Comparison of ENCODE assay signal across 26 cellular contexts in genomic region chr2:151361674-151362380, GRCh38. TPM values are rescaled to one million over a fixed set of nuclear protein-coding genes. Genes with fewer than 3 reads are reported as not detected.
DNase-seq lines count a peak whose midpoint lies in the region; ATAC-seq and TF ChIP-seq lines count a peak whose summit lies in the region.
"Had no signal": no experiment of that assay in that cellular context is flagged by ENCODE, and none has a peak within 500 bp of the region (broad histone marks: within the 10 kb centered on the region; RNA-seq: fewer than 3 reads in every experiment).

No MANE protein-coding gene starts in this region.

- H3K4me3 ChIP-seq in ACC112 (ENCODE audit: low read depth, low read length) = no peak overlapping the region
- no peak overlapping the region for H3K4me3 ChIP-seq in HCT116 (replicated peaks in 1 of 2; ENCODE audit: low read depth in 1 of 2, low read length in 2 of 2)
- H3K4me3 ChIP-seq: breast epithelium, colonic mucosa, GM23338, psoas muscle, upper lobe of right lung had no signal

- H3K4me1 ChIP-seq in ACC112 (ENCODE audit: control insufficient read depth, insufficient read depth, low read length, unreplicated experiment) (peaks cover 10% of the 10 kb centered on the region), HCT116 (ENCODE audit: control insufficient read depth in 1 of 2, insufficient read depth in 2 of 2, low read length in 2 of 2) (no peaks in the 10 kb centered on the region)
- H3K4me1 ChIP-seq: colonic mucosa, psoas muscle, upper lobe of right lung had no signal

- H2AFZ ChIP-seq in ACC112 (ENCODE audit: low read length, unreplicated experiment) = no peak overlapping the region
- peak overlapping the region; percentile 78 for H2AFZ ChIP-seq in HCT116 (ENCODE audit: low read depth, low read length, poor library complexity, severe bottlenecking)
- H2AFZ ChIP-seq: GM23338 had no signal

- DNase-seq in HCT116 (ENCODE audit: low read depth, low spot score) (no peak), caudate nucleus (lab: John Stamatoyannopoulos, UW) (no peak), kidney glomerular epithelial cell (lab: John Stamatoyannopoulos, UW) (peak; percentile 73), NCI-H1694 (lab: John Stamatoyannopoulos, UW) (no peak), KG1 (lab: John Stamatoyannopoulos, UW) (no peak), NCI-H1092 treated with DMSO at 0.1 percent for 48 hours (lab: John Stamatoyannopoulos, UW) (no peak), NCI-H226 (no peak)
- DNase-seq: activated CD4-positive, alpha-beta T cell treated with anti-CD3 and anti-CD28 coated beads for 48 hours; activated naive CD4-positive, alpha-beta T cell treated with Interleukin-2 at 50 U/mL for 16 hours; activated T-cell treated with anti-CD3 and anti-CD28 coated beads, Interleukin-2, amount 50 U/mL, for 4 hours; C1 segment of cervical spinal cord; Calu3; colonic mucosa; DND-41; effector memory CD4-positive, alpha-beta T cell; left cardiac atrium; NCI-H146; NCI-H526 treated with DMSO at 0.1 percent for 48 hours; psoas muscle; RPMI8226; upper lobe of right lung had no signal

- no peak for TF ChIP-seq RAD21 in HCT116 (IDR thresholded peaks at IDR 0.05; ENCODE audit: low read depth)

- no peaks in the 10 kb centered on the region for H3K27me3 ChIP-seq in ACC112 (ENCODE audit: insufficient read depth, low read length)
- H3K27me3 ChIP-seq in HCT116 (ENCODE audit: insufficient read depth, low read length) = no peaks in the 10 kb centered on the region
- H3K27me3 ChIP-seq: breast epithelium, colonic mucosa, upper lobe of right lung had no signal

- H3K4me2 ChIP-seq in HCT116 (ENCODE audit: low read length) = no peak overlapping the region
- H3K4me2 ChIP-seq: GM23338 had no signal

- RAD21 ChIA-PET in HCT116 (lab: Charles Lee; ENCODE audit: low non-redundant PET in 1 of 2, low total read pairs in 2 of 2, uncharacterized antibody in 2 of 2, unreplicated experiment in 2 of 2) = no interaction called here

- H4K20me1 ChIP-seq in HCT116 (ENCODE audit: insufficient read depth) = no peaks in the 10 kb centered on the region

- no peaks in the 10 kb centered on the region; the same call in 1 of the 2 replicates for H3K36me3 ChIP-seq in ACC112 (ENCODE audit: insufficient read depth, low read length)
- no peaks in the 10 kb centered on the region for H3K36me3 ChIP-seq in HCT116 (ENCODE audit: control insufficient read depth in 1 of 2, insufficient read depth in 2 of 2, low read length in 2 of 2)
- H3K36me3 ChIP-seq: breast epithelium, colonic mucosa, upper lobe of right lung had no signal

- intact Hi-C loops in HCT116 (cut with micrococcal nuclease) = no loop called here

- POLR2A ChIA-PET in HCT116 (lab: Charles Lee) = interaction anchor here (0.7 kb wide), 1 partner anchor 31 kb away, joined by 3 read pairs; no protein-coding TSS in a partner anchor

- no TSS peak for BruUV-seq in HCT116 (replicated peaks; lab: Mats Ljungman, UMichigan)

- H3K79me2 ChIP-seq in ACC112 (ENCODE audit: control insufficient read depth, insufficient read depth, low read length, unreplicated experiment) (peaks cover 12% of the 10 kb centered on the region), HCT116 (ENCODE audit: insufficient read depth, low read length) (no peaks in the 10 kb centered on the region)

- no peak for TF ChIP-seq CTCF in HCT116 (IDR thresholded peaks at IDR 0.05 in 2 of 3, conservative IDR thresholded peaks at IDR 0.05 in 1 of 3; ENCODE audit: borderline replicate concordance in 1 of 3, insufficient read depth in 1 of 3, low read depth in 2 of 3, low read length in 2 of 3)

- no peak overlapping the region for H3K9ac ChIP-seq in HCT116 (ENCODE audit: low read length)

- no peaks in the 10 kb centered on the region for H3K9me3 ChIP-seq in HCT116 (ENCODE audit: control insufficient read depth in 1 of 2, insufficient read depth in 1 of 2, low read depth in 1 of 2, low read length in 2 of 2)
- H3K9me3 ChIP-seq: breast epithelium, colonic mucosa, psoas muscle, upper lobe of right lung had no signal

- ATAC-seq in HCT116 = no peak
- ATAC-seq: activated T-cell treated with anti-CD3 and anti-CD28 coated beads, Interleukin-2, amount 50 U/mL, for 4 hours; esophagus mucosa; GM23338; left cardiac atrium; psoas muscle; upper lobe of right lung had no signal

- H3K27ac ChIP-seq in ACC112 (ENCODE audit: low read depth, low read length) (peak overlapping the region; percentile 54), HCT116 (ENCODE audit: low read depth, low read length) (no peak overlapping the region), caudate nucleus (ENCODE audit: low read depth, low read length) (peak overlapping the region; percentile 1)
- H3K27ac ChIP-seq: breast epithelium, colonic mucosa, psoas muscle, upper lobe of right lung had no signal

- CTCF ChIA-PET in HCT116 (lab: Charles Lee) = interaction anchor here (0.7 kb wide), 1 partner anchor 23 kb away, joined by 3 read pairs; no protein-coding TSS in a partner anchor

- H3K9me2 ChIP-seq in HCT116 (ENCODE audit: insufficient read depth) = no peaks in the 10 kb centered on the region; the same call in none of the 2 replicates

- no peak for TF ChIP-seq POLR2A in HCT116 (IDR thresholded peaks at IDR 0.05; ENCODE audit: borderline replicate concordance, extremely low read depth, insufficient read depth, insufficient read length)

TF ChIP-seq in HCT116, 20 proteins besides CTCF, POLR2A, EP300 and RAD21:
- TF ChIP-seq MAX (IDR thresholded peaks at IDR 0.05) (no peak), ZFX (IDR thresholded peaks at IDR 0.05) (no peak), SIN3A (IDR thresholded peaks at IDR 0.05; ENCODE audit: low read depth) (no peak), EZH2 (IDR thresholded peaks at IDR 0.05) (no peak), JUND (IDR thresholded peaks at IDR 0.05) (no peak), YY1 (IDR thresholded peaks at IDR 0.05; ENCODE audit: extremely low read depth, insufficient replicate concordance, low read depth, low read length) (no peak), ZBTB33 (IDR thresholded peaks at IDR 0.05; ENCODE audit: extremely low read depth, insufficient replicate concordance, low read length) (no peak), SRF (IDR thresholded peaks at IDR 0.05; ENCODE audit: low read depth) (no peak), FOSL1 (IDR thresholded peaks at IDR 0.05; ENCODE audit: low read depth) (no peak)
TF ChIP-seq in HCT116: peak in this region for 0.

RNA-seq across cellular contexts. Expression of gene TNFAIP6, which starts 4.4 kb away (rescaled TPM):
- not detected for total RNA-seq in HCT116 (2021; ENCODE audit: unreplicated experiment)
- polyA plus RNA-seq in HCT116 (2012) = not detected in 2 replicates
- total RNA-seq: activated T-cell treated with anti-CD3 and anti-CD28 coated beads, Interleukin-2, amount 50 U/mL, for 4 hours; HT-29 had no signal

RNA-seq across cellular contexts. Expression of gene RIF1, which starts 47.9 kb away (rescaled TPM):
- total RNA-seq in HCT116 (2021; ENCODE audit: unreplicated experiment) = 48.0 TPM
- 4.6 and 7.1 TPM in 2 replicates for polyA plus RNA-seq in HCT116 (2012)
